10 cellular contexts compared by ENCODE assay signal in genomic region chr14:35390577-35391387, GRCh38. TPM values are rescaled to one million over a fixed set of nuclear protein-coding genes. Genes with fewer than 3 reads are reported as not detected.
DNase-seq lines count a peak whose midpoint lies in the region; ATAC-seq and TF ChIP-seq lines count a peak whose summit lies in the region.
"Had no signal": no experiment of that assay in that cellular context is flagged by ENCODE, and none has a peak within 500 bp of the region (broad histone marks: within the 10 kb centered on the region; RNA-seq: fewer than 3 reads in every experiment).

No MANE protein-coding gene starts in this region.

- no peak for TF ChIP-seq POLR2A in tibial nerve (IDR thresholded peaks at IDR 0.05)

- peak; percentile 38 for DNase-seq in activated CD4-positive, alpha-beta T cell treated with anti-CD3 and anti-CD28 coated beads for 36 hours
- no peak for DNase-seq in activated CD4-positive, alpha-beta T cell treated with anti-CD3 and anti-CD28 coated beads, Interleukin-2, amount 10 ng/mL, durations not matched to agents 24 days and 14 days
- peak; percentile 54 for DNase-seq in amniotic epithelial cell (ENCODE audit: low read depth)
- DNase-seq in stimulated activated effector memory CD8-positive, alpha-beta T cell treated with anti-CD3 and anti-CD28 coated beads, Interleukin-12 subunit alpha, Interleukin-12 subunit beta, amount 100 ng/mL, for 72 hours (ENCODE audit: low spot score in 2 of 2) = peak in 1 of 2 donors; percentile 71
- no peak for DNase-seq in tibial nerve (ENCODE audit: low spot score in 2 of 2)
- no peak for DNase-seq in NCI-H526 (lab: John Stamatoyannopoulos, UW)
- DNase-seq in NCI-H1092 treated with DMSO at 0.1 percent for 48 hours (lab: John Stamatoyannopoulos, UW) = no peak
- DNase-seq: activated naive CD8-positive, alpha-beta T cell treated with anti-CD3 and anti-CD28 coated beads, Interleukin-2, amount 10 ng/mL, durations not matched to agents 7 days and 5 days; stimulated activated CD4-positive, alpha-beta T cell treated with anti-CD3 and anti-CD28 coated beads, Interleukin-12 subunit alpha, Interleukin-12 subunit beta, amount 100 ng/mL, for 4 hours had no signal

- H3K9me3 ChIP-seq in tibial nerve = no peaks in the 10 kb centered on the region

- H3K27me3 Mint-ChIP-seq in activated CD4-positive, alpha-beta T cell treated with anti-CD3 and anti-CD28 coated beads for 36 hours = no peaks in the 10 kb centered on the region
- peaks cover 3% of the 10 kb centered on the region for H3K27me3 Mint-ChIP-seq in activated CD4-positive, alpha-beta T cell treated with anti-CD3 and anti-CD28 coated beads, Interleukin-2, amount 10 ng/mL, durations not matched to agents 24 days and 14 days
- H3K27me3 Mint-ChIP-seq: activated naive CD8-positive, alpha-beta T cell treated with anti-CD3 and anti-CD28 coated beads, Interleukin-2, amount 10 ng/mL, durations not matched to agents 7 days and 5 days had no signal

- no peaks in the 10 kb centered on the region for H3K36me3 ChIP-seq in tibial nerve

- H3K4me3 Mint-ChIP-seq in activated CD4-positive, alpha-beta T cell treated with anti-CD3 and anti-CD28 coated beads for 36 hours = no peak overlapping the region
- H3K4me3 Mint-ChIP-seq in activated CD4-positive, alpha-beta T cell treated with anti-CD3 and anti-CD28 coated beads, Interleukin-2, amount 10 ng/mL, durations not matched to agents 24 days and 14 days = no peak overlapping the region
- no peak overlapping the region for H3K4me3 Mint-ChIP-seq in stimulated activated effector memory CD8-positive, alpha-beta T cell treated with anti-CD3 and anti-CD28 coated beads, Interleukin-12 subunit alpha, Interleukin-12 subunit beta, amount 100 ng/mL, for 72 hours
- H3K4me3 Mint-ChIP-seq: activated naive CD8-positive, alpha-beta T cell treated with anti-CD3 and anti-CD28 coated beads, Interleukin-2, amount 10 ng/mL, durations not matched to agents 7 days and 5 days had no signal

- intact Hi-C loops in activated CD4-positive, alpha-beta T cell treated with anti-CD3 and anti-CD28 coated beads for 36 hours (cut with DNase I, micrococcal nuclease) = no loop called here
- intact Hi-C loops in activated CD4-positive, alpha-beta T cell treated with anti-CD3 and anti-CD28 coated beads, Interleukin-2, amount 10 ng/mL, durations not matched to agents 24 days and 14 days (cut with micrococcal nuclease) = no loop called here

- H3K4me3 ChIP-seq in tibial nerve = no peak overlapping the region

- no peak overlapping the region for H3K27ac ChIP-seq in tibial nerve

- WGBS in tibial nerve, 2 donors = 73 to 79% methylated on average over 9 of the region's 9 CpGs

- H3K27me3 ChIP-seq in tibial nerve = no peaks in the 10 kb centered on the region

- no peaks in the 10 kb centered on the region for H3K36me3 Mint-ChIP-seq in activated CD4-positive, alpha-beta T cell treated with anti-CD3 and anti-CD28 coated beads for 36 hours (ENCODE audit: low read depth)
- peaks cover 3% of the 10 kb centered on the region for H3K36me3 Mint-ChIP-seq in activated CD4-positive, alpha-beta T cell treated with anti-CD3 and anti-CD28 coated beads, Interleukin-2, amount 10 ng/mL, durations not matched to agents 24 days and 14 days (ENCODE audit: low read depth)
- no peaks in the 10 kb centered on the region for H3K36me3 Mint-ChIP-seq in stimulated activated effector memory CD8-positive, alpha-beta T cell treated with anti-CD3 and anti-CD28 coated beads, Interleukin-12 subunit alpha, Interleukin-12 subunit beta, amount 100 ng/mL, for 72 hours
- H3K36me3 Mint-ChIP-seq: activated naive CD8-positive, alpha-beta T cell treated with anti-CD3 and anti-CD28 coated beads, Interleukin-2, amount 10 ng/mL, durations not matched to agents 7 days and 5 days had no signal

- peaks cover 0 to 22% (median 13%) of the 10 kb centered on the region in 4 donors for H3K4me1 ChIP-seq in tibial nerve

- peaks cover 11% of the 10 kb centered on the region for H3K4me1 Mint-ChIP-seq in activated CD4-positive, alpha-beta T cell treated with anti-CD3 and anti-CD28 coated beads for 36 hours
- peaks cover 5% of the 10 kb centered on the region for H3K4me1 Mint-ChIP-seq in activated CD4-positive, alpha-beta T cell treated with anti-CD3 and anti-CD28 coated beads, Interleukin-2, amount 10 ng/mL, durations not matched to agents 24 days and 14 days
- peaks cover 19% of the 10 kb centered on the region for H3K4me1 Mint-ChIP-seq in stimulated activated effector memory CD8-positive, alpha-beta T cell treated with anti-CD3 and anti-CD28 coated beads, Interleukin-12 subunit alpha, Interleukin-12 subunit beta, amount 100 ng/mL, for 72 hours

- no peak overlapping the region for H3K27ac Mint-ChIP-seq in activated CD4-positive, alpha-beta T cell treated with anti-CD3 and anti-CD28 coated beads for 36 hours
- H3K27ac Mint-ChIP-seq in activated CD4-positive, alpha-beta T cell treated with anti-CD3 and anti-CD28 coated beads, Interleukin-2, amount 10 ng/mL, durations not matched to agents 24 days and 14 days = no peak overlapping the region
- peak overlapping the region; percentile 72 for H3K27ac Mint-ChIP-seq in stimulated activated effector memory CD8-positive, alpha-beta T cell treated with anti-CD3 and anti-CD28 coated beads, Interleukin-12 subunit alpha, Interleukin-12 subunit beta, amount 100 ng/mL, for 72 hours
- H3K27ac Mint-ChIP-seq: activated naive CD8-positive, alpha-beta T cell treated with anti-CD3 and anti-CD28 coated beads, Interleukin-2, amount 10 ng/mL, durations not matched to agents 7 days and 5 days had no signal

- CTCF ChIA-PET in activated CD4-positive, alpha-beta T cell treated with anti-CD3 and anti-CD28 coated beads for 36 hours (lab: Charles Lee) = interaction anchor here (0.7 kb wide), 1 partner anchor 237 kb away, joined by 3 read pairs; no protein-coding TSS in a partner anchor

- no peak for TF ChIP-seq CTCF in tibial nerve (IDR thresholded peaks at IDR 0.05)

- peak; percentile 74 for ATAC-seq in activated CD4-positive, alpha-beta T cell treated with anti-CD3 and anti-CD28 coated beads for 36 hours
- peak; percentile 77 for ATAC-seq in HG03469 (IDR thresholded peaks at IDR 0.05; ENCODE audit: unreplicated experiment)
- ATAC-seq in stimulated activated effector memory CD8-positive, alpha-beta T cell treated with anti-CD3 and anti-CD28 coated beads, Interleukin-12 subunit alpha, Interleukin-12 subunit beta, amount 100 ng/mL, for 72 hours = peak; percentile 96

- TF ChIP-seq EP300 in tibial nerve (IDR thresholded peaks at IDR 0.05) = no peak

- H3K9me3 Mint-ChIP-seq in activated CD4-positive, alpha-beta T cell treated with anti-CD3 and anti-CD28 coated beads for 36 hours (ENCODE audit: low read depth) = no peaks in the 10 kb centered on the region
- H3K9me3 Mint-ChIP-seq in activated CD4-positive, alpha-beta T cell treated with anti-CD3 and anti-CD28 coated beads, Interleukin-2, amount 10 ng/mL, durations not matched to agents 24 days and 14 days = no peaks in the 10 kb centered on the region
- H3K9me3 Mint-ChIP-seq in stimulated activated effector memory CD8-positive, alpha-beta T cell treated with anti-CD3 and anti-CD28 coated beads, Interleukin-12 subunit alpha, Interleukin-12 subunit beta, amount 100 ng/mL, for 72 hours = no peaks in the 10 kb centered on the region
- H3K9me3 Mint-ChIP-seq: activated naive CD8-positive, alpha-beta T cell treated with anti-CD3 and anti-CD28 coated beads, Interleukin-2, amount 10 ng/mL, durations not matched to agents 7 days and 5 days had no signal

- POLR2A ChIA-PET in activated CD4-positive, alpha-beta T cell treated with anti-CD3 and anti-CD28 coated beads for 36 hours (lab: Charles Lee) = interaction anchor here (0.9 kb wide), 1 partner anchor 10 kb away, joined by 3 read pairs; no protein-coding TSS in a partner anchor

RNA-seq across cellular contexts. Expression of gene NFKBIA, which starts 13.8 kb away (rescaled TPM):
- 100 to 1,000 TPM; 264 to 298 TPM for total RNA-seq in activated CD4-positive, alpha-beta T cell treated with anti-CD3 and anti-CD28 coated beads for 36 hours
- total RNA-seq in activated CD4-positive, alpha-beta T cell treated with anti-CD3 and anti-CD28 coated beads, Interleukin-2, amount 10 ng/mL, durations not matched to agents 24 days and 14 days = 506 and 534 TPM in 2 replicates
- 1,000 to 10,000 TPM in 1 of 4 donors, 100 to 1,000 TPM in 3; 631 to 1,165 (median 930) TPM for total RNA-seq in tibial nerve

Comparison
In these comparisons a context has a peak if more than half of its experiments do, and no peak if none do; other contexts are left out.
1. DNase-seq: peak in activated CD4-positive, alpha-beta T cell treated with anti-CD3 and anti-CD28 coated beads for 36 hours (single experiment) and amniotic epithelial cell (single experiment); none in activated CD4-positive, alpha-beta T cell treated with anti-CD3 and anti-CD28 coated beads, Interleukin-2, amount 10 ng/mL, durations not matched to agents 24 days and 14 days (single experiment), tibial nerve (0 of 2), NCI-H526 (0 of 2) and NCI-H1092 treated with DMSO at 0.1 percent for 48 hours (single experiment).
2. Peak in every context shown above with its lines, with median percentiles within 50 percentile points of each other: ATAC-seq.